In the genomic region with DNA sequence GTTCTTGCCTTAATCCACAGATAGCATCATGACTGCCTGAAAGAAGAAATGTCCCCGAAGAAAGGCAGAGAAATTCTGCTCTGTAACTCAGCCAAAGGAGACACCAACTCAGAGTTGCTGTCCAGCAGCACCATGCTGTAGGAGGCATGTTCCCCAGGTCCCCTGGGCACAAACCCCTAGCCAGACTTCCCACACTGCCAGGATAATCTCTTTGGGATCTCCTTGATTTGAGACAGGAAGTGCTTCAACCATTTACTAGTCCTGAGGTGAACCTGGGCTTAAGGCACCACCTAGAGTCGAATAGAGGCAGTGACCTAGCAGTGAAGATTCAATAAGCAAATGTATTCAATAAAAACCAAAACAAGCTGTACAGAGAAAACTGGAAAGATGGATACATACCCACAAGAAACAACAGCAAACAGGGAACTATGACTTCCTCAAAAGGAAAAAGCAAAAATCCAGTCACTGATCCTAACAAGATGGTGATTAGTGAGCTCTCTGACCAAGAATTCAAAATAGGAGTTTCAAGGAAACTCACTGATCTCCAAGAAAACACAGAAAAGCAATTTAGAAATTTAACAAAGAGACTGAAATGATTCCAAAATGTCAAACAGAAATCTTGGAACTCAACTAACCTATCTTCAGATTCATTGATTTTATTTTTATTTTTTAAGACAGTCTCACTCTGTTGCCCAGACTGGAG, we compare ENCODE assay signal across 9 cellular contexts. TPM values are rescaled to one million over a fixed set of nuclear protein-coding genes. Genes with fewer than 3 reads are reported as not detected.
A peak's percentile ranks its signal among the peaks of the same experiment; 100 is the strongest.
DNase-seq lines count a peak whose midpoint lies in the region; ATAC-seq and TF ChIP-seq lines count a peak whose summit lies in the region.
"Had no signal": no experiment of that assay in that cellular context is flagged by ENCODE, and none has a peak within 500 bp of the region (broad histone marks: within the 10 kb centered on the region; RNA-seq: fewer than 3 reads in every experiment).

No MANE protein-coding gene starts in this region.

- TF ChIP-seq CTCF in GM12872 (IDR thresholded peaks at IDR 0.05; ENCODE audit: insufficient read depth, low read depth, low read length) (peak; percentile 63), upper lobe of left lung (IDR thresholded peaks at IDR 0.05) (peak in 4 of 6 experiments; percentile 21 to 36 (median 34))

- no peak overlapping the region for H3K4me3 ChIP-seq in upper lobe of left lung

- in situ Hi-C loops in ACHN (cut with HindIII; ENCODE audit: low pct_ligation_motif_present, low pct_unique_long_range_greater_than_20kb, low sequenced_read_pairs), result no loop called here

- WGBS in upper lobe of left lung, 2 donors, result 35 to 39% methylated on average over 2 of the region's 2 CpGs

- H3K27ac ChIP-seq in upper lobe of left lung, result no peak overlapping the region

- H3K4me1 ChIP-seq in upper lobe of left lung, result no peaks in the 10 kb centered on the region

- ATAC-seq in upper lobe of left lung (ENCODE audit: low FRiP score in 2 of 2), result no peak
- ATAC-seq in HG03460 (IDR thresholded peaks at IDR 0.05; ENCODE audit: unreplicated experiment), result no peak

- no peak for TF ChIP-seq EP300 in upper lobe of left lung (IDR thresholded peaks at IDR 0.05)

- H3K9me3 ChIP-seq in upper lobe of left lung, result no peaks in the 10 kb centered on the region

- no peak for TF ChIP-seq POLR2A in upper lobe of left lung (IDR thresholded peaks at IDR 0.05)

- no peaks in the 10 kb centered on the region for H3K36me3 ChIP-seq in upper lobe of left lung

- H3K27me3 ChIP-seq in upper lobe of left lung, result no peaks in the 10 kb centered on the region

- DNase-seq in ACHN (peak; percentile 58), NCI-H345 treated with DMSO at 0.1 percent for 48 hours (lab: John Stamatoyannopoulos, UW; ENCODE audit: unreplicated experiment) (peak; percentile 6), glomerular visceral epithelial cell (ENCODE audit: extremely low spot score) (peak; percentile 31), upper lobe of left lung (no peak)
- DNase-seq in activated CD8-positive, alpha-beta memory T cell treated with anti-CD3 and anti-CD28 coated beads, Interleukin-2, amount 50 U/mL, for 4 hours, result peak; percentile 28
- DNase-seq in NK-92 treated with Interleukin-12 subunit alpha and Interleukin-12 subunit beta, amount 100 ng/mL, for 24 hours (lab: John Stamatoyannopoulos, UW), result no peak

RNA-seq across cellular contexts. Expression of a gene that starts 5.7 kb away (rescaled TPM):
- not detected for total RNA-seq in upper lobe of left lung
- total RNA-seq: glomerular endothelial cell had no signal

RNA-seq across cellular contexts. Expression of a gene that starts 20.0 kb away (rescaled TPM):
- total RNA-seq in upper lobe of left lung, result under 1 TPM in 1 of 6 donors, not detected in 5; 0.10 TPM
- total RNA-seq: glomerular endothelial cell had no signal

RNA-seq across cellular contexts. Expression of a gene that starts 24.3 kb away (rescaled TPM):
- not detected for total RNA-seq in upper lobe of left lung
- total RNA-seq: glomerular endothelial cell had no signal

RNA-seq across cellular contexts. Expression of a gene that starts 46.5 kb away (rescaled TPM):
- 10 to 100 TPM; 11.7 to 44.0 (median 15.0) TPM for total RNA-seq in upper lobe of left lung

Comparison
In these comparisons a context has a peak if more than half of its experiments do, and no peak if none do; other contexts are left out.
1. DNase-seq: peak in ACHN (single experiment), NCI-H345 treated with DMSO at 0.1 percent for 48 hours (single experiment), activated CD8-positive, alpha-beta memory T cell treated with anti-CD3 and anti-CD28 coated beads, Interleukin-2, amount 50 U/mL, for 4 hours (single experiment) and glomerular visceral epithelial cell (single experiment); none in upper lobe of left lung (0 of 2) and NK-92 treated with Interleukin-12 subunit alpha and Interleukin-12 subunit beta, amount 100 ng/mL, for 24 hours (single experiment).